In the genomic region with DNA sequence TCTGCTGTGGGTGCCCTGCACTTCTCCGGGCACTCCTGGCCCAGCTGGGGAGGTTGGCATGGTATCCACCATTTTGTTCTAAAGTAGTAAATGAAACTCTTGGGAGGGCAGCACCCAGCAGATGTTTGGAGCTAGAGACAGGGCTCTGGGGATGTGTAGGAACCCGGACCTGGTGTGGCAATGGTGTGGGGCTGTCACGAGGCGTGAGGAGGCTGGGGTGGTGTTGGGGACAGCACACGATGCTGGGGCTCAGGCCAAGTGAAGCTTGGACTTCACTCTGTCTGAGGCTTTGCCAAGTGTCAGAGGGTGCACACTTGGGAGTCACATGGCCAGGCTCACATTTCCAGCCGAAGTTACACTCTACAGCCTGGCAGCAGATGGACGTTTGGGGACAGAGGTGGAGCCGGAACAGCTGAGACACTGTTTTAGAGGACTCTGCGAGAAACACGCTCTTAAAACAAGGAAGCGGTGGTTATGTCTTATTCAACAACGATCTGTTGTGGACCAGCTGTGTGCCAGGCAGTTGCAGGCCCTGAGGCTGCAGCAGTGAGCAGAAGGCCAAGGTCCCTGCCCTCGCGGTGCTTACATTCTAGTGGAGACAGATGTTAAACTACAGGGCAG, we compare ENCODE assay signal across 11 cellular contexts.
DNase-seq lines count a peak whose midpoint lies in the region; TF ChIP-seq lines count a peak whose summit lies in the region.
"Had no signal": no experiment of that assay in that cellular context is flagged by ENCODE, and none has a peak within 500 bp of the region (broad histone marks: within the 10 kb centered on the region; RNA-seq: fewer than 3 reads in every experiment).

No MANE protein-coding gene starts in this region.

- H3K27me3 ChIP-seq in muscle layer of colon (ENCODE audit: control insufficient read depth in 1 of 2, insufficient read depth in 2 of 2, low read length in 2 of 2): no peaks in the 10 kb centered on the region

- peak overlapping the region; percentile 90 for H3K27ac Mint-ChIP-seq in glutamatergic neuron (ENCODE audit: unreplicated experiment)
- H3K27ac Mint-ChIP-seq in type B pancreatic cell: no peak overlapping the region
- H3K27ac Mint-ChIP-seq in T-helper 2 cell treated with Interferon-gamma antibody and Interleukin-4, amounts not matched to agents 5 μg/mL and 100 μg/mL, for 36 hours: no peak overlapping the region
- H3K27ac Mint-ChIP-seq: activated T-helper 1 cell treated with anti-CD3 and anti-CD28 coated beads, Interleukin-12 subunit alpha, Interleukin-12 subunit beta, Interleukin-2, Interleukin-4 antibody, amounts not matched to agents 30 ng/mL and 10 ng/mL and 1 ng/mL, durations not matched to agents 14 hours and 24 hours and 36 hours; T-helper 17 cell had no signal

- DNase-seq in DMS 273 (lab: John Stamatoyannopoulos, UW; ENCODE audit: unreplicated experiment) (peak; percentile 54), DMS 273 treated with DMSO at 0.1 percent for 48 hours (lab: John Stamatoyannopoulos, UW) (no peak), glutamatergic neuron (no peak), type B pancreatic cell (ENCODE audit: extremely low spot score, unreplicated experiment) (no peak), SKM-1 (lab: John Stamatoyannopoulos, UW; ENCODE audit: unreplicated experiment) (no peak)
- DNase-seq in activated CD4-positive, alpha-beta T cell treated with anti-CD3 and anti-CD28 coated beads, Interleukin-2, amount 50 U/mL, for 4 hours: no peak
- DNase-seq in T-helper 2 cell treated with Interferon-gamma antibody and Interleukin-4, amounts not matched to agents 5 μg/mL and 100 μg/mL, for 36 hours (ENCODE audit: low spot score): no peak
- DNase-seq: T-helper 17 cell had no signal

- H3K9me3 Mint-ChIP-seq in glutamatergic neuron (ENCODE audit: unreplicated experiment) (peaks cover 6% of the 10 kb centered on the region), type B pancreatic cell (no peaks in the 10 kb centered on the region)
- no peaks in the 10 kb centered on the region for H3K9me3 Mint-ChIP-seq in T-helper 2 cell treated with Interferon-gamma antibody and Interleukin-4, amounts not matched to agents 5 μg/mL and 100 μg/mL, for 36 hours
- H3K9me3 Mint-ChIP-seq: activated T-helper 1 cell treated with anti-CD3 and anti-CD28 coated beads, Interleukin-12 subunit alpha, Interleukin-12 subunit beta, Interleukin-2, Interleukin-4 antibody, amounts not matched to agents 30 ng/mL and 10 ng/mL and 1 ng/mL, durations not matched to agents 14 hours and 24 hours and 36 hours had no signal

- H3K27me3 Mint-ChIP-seq in glutamatergic neuron (ENCODE audit: unreplicated experiment) (peaks cover 11% of the 10 kb centered on the region), type B pancreatic cell (peaks cover 28% of the 10 kb centered on the region)
- no peaks in the 10 kb centered on the region for H3K27me3 Mint-ChIP-seq in T-helper 2 cell treated with Interferon-gamma antibody and Interleukin-4, amounts not matched to agents 5 μg/mL and 100 μg/mL, for 36 hours (ENCODE audit: low read depth)
- H3K27me3 Mint-ChIP-seq: T-helper 17 cell had no signal

- peak overlapping the region; percentile 91 for H3K27ac ChIP-seq in muscle layer of colon (ENCODE audit: low read depth, low read length)
- H3K27ac ChIP-seq: 22Rv1 had no signal

- peaks cover 49% of the 10 kb centered on the region for H3K4me1 ChIP-seq in muscle layer of colon (ENCODE audit: insufficient read depth, low read length)

- H3K4me1 Mint-ChIP-seq in glutamatergic neuron (ENCODE audit: low read depth, unreplicated experiment): peaks cover 53% of the 10 kb centered on the region
- peaks cover 56% of the 10 kb centered on the region for H3K4me1 Mint-ChIP-seq in type B pancreatic cell (ENCODE audit: unreplicated experiment)
- peaks cover 2% of the 10 kb centered on the region for H3K4me1 Mint-ChIP-seq in T-helper 2 cell treated with Interferon-gamma antibody and Interleukin-4, amounts not matched to agents 5 μg/mL and 100 μg/mL, for 36 hours (ENCODE audit: low read depth)

- no peaks in the 10 kb centered on the region for H3K36me3 ChIP-seq in muscle layer of colon (ENCODE audit: insufficient read depth, low read length)

- no peaks in the 10 kb centered on the region for H3K36me3 Mint-ChIP-seq in glutamatergic neuron (ENCODE audit: unreplicated experiment)
- H3K36me3 Mint-ChIP-seq in type B pancreatic cell: peaks cover 11% of the 10 kb centered on the region
- no peaks in the 10 kb centered on the region for H3K36me3 Mint-ChIP-seq in T-helper 2 cell treated with Interferon-gamma antibody and Interleukin-4, amounts not matched to agents 5 μg/mL and 100 μg/mL, for 36 hours (ENCODE audit: low read depth)

- no peaks in the 10 kb centered on the region for H3K9me3 ChIP-seq in muscle layer of colon (ENCODE audit: low read length)

- H3K4me3 Mint-ChIP-seq in glutamatergic neuron (ENCODE audit: unreplicated experiment) (peak overlapping the region; percentile 44), type B pancreatic cell (peak overlapping the region; percentile 68)
- no peak overlapping the region for H3K4me3 Mint-ChIP-seq in T-helper 2 cell treated with Interferon-gamma antibody and Interleukin-4, amounts not matched to agents 5 μg/mL and 100 μg/mL, for 36 hours
- H3K4me3 Mint-ChIP-seq: activated T-helper 1 cell treated with anti-CD3 and anti-CD28 coated beads, Interleukin-12 subunit alpha, Interleukin-12 subunit beta, Interleukin-2, Interleukin-4 antibody, amounts not matched to agents 30 ng/mL and 10 ng/mL and 1 ng/mL, durations not matched to agents 14 hours and 24 hours and 36 hours; T-helper 17 cell had no signal

- TF ChIP-seq CTCF in glutamatergic neuron (IDR thresholded peaks at IDR 0.05; ENCODE audit: partially characterized antibody, unreplicated experiment) (no peak), type B pancreatic cell (conservative IDR thresholded peaks at IDR 0.05) (no peak)

- peak overlapping the region in 1 of 2 donors; percentile 46 for H3K4me3 ChIP-seq in muscle layer of colon (ENCODE audit: low read depth in 1 of 2, low read length in 2 of 2)

- H3K9ac ChIP-seq in muscle layer of colon (ENCODE audit: low read length): no peak overlapping the region
